In the genomic region with DNA sequence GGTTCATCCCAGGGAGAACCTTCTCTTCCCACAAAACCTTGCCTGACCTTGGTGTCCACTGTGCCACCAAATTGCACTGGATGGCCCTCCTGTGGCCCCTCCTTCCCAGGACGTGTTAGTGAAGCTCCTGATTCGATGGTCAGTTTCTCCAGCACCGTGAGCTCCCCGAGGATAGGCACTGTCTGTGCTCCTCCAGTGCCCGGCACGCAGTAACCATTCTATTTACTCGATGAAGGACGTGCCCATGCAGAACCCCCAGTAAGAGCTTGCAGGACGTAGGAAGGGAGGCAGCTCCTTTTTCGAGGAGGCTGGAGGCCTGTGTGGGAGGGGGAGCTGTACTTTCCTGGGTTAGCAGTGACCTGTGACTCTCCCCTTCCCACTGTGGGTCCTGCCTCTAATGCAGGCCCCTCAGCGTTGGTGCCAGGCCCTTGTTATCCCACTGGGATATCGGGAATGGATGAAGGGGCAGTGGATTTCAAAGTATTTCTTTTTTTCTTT, we compare ENCODE assay signal across 1 cellular context.
TF ChIP-seq lines count a peak whose summit lies in the region.

No MANE protein-coding gene starts in this region.

TF ChIP-seq in WTC11, 78 proteins besides CTCF, POLR2A, EP300 and RAD21 (continued from another document):
- TF ChIP-seq, protein P1, sequence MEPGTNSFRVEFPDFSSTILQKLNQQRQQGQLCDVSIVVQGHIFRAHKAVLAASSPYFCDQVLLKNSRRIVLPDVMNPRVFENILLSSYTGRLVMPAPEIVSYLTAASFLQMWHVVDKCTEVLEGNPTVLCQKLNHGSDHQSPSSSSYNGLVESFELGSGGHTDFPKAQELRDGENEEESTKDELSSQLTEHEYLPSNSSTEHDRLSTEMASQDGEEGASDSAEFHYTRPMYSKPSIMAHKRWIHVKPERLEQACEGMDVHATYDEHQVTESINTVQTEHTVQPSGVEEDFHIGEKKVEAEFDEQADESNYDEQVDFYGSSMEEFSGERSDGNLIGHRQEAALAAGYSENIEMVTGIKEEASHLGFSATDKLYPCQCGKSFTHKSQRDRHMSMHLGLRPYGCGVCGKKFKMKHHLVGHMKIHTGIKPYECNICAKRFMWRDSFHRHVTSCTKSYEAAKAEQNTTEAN (CRISPR knock-in tag; IDR thresholded peaks at IDR 0.05) = no peak
- TF ChIP-seq EMX1 (CRISPR knock-in tag; IDR thresholded peaks at IDR 0.05) = no peak
- TF ChIP-seq NR1H2 (CRISPR knock-in tag; IDR thresholded peaks at IDR 0.05) = no peak
- no peak for TF ChIP-seq SMAD3 (CRISPR knock-in tag; IDR thresholded peaks at IDR 0.05; ENCODE audit: borderline replicate concordance)
- TF ChIP-seq ESRRA (CRISPR knock-in tag; IDR thresholded peaks at IDR 0.05; ENCODE audit: borderline replicate concordance) = no peak
- TF ChIP-seq, protein P2, sequence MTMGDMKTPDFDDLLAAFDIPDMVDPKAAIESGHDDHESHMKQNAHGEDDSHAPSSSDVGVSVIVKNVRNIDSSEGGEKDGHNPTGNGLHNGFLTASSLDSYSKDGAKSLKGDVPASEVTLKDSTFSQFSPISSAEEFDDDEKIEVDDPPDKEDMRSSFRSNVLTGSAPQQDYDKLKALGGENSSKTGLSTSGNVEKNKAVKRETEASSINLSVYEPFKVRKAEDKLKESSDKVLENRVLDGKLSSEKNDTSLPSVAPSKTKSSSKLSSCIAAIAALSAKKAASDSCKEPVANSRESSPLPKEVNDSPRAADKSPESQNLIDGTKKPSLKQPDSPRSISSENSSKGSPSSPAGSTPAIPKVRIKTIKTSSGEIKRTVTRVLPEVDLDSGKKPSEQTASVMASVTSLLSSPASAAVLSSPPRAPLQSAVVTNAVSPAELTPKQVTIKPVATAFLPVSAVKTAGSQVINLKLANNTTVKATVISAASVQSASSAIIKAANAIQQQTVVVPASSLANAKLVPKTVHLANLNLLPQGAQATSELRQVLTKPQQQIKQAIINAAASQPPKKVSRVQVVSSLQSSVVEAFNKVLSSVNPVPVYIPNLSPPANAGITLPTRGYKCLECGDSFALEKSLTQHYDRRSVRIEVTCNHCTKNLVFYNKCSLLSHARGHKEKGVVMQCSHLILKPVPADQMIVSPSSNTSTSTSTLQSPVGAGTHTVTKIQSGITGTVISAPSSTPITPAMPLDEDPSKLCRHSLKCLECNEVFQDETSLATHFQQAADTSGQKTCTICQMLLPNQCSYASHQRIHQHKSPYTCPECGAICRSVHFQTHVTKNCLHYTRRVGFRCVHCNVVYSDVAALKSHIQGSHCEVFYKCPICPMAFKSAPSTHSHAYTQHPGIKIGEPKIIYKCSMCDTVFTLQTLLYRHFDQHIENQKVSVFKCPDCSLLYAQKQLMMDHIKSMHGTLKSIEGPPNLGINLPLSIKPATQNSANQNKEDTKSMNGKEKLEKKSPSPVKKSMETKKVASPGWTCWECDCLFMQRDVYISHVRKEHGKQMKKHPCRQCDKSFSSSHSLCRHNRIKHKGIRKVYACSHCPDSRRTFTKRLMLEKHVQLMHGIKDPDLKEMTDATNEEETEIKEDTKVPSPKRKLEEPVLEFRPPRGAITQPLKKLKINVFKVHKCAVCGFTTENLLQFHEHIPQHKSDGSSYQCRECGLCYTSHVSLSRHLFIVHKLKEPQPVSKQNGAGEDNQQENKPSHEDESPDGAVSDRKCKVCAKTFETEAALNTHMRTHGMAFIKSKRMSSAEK (CRISPR knock-in tag; IDR thresholded peaks at IDR 0.05; ENCODE audit: borderline replicate concordance) = no peak
- TF ChIP-seq TP53 (CRISPR knock-in tag; IDR thresholded peaks at IDR 0.05) = no peak
- TF ChIP-seq, protein P3, sequence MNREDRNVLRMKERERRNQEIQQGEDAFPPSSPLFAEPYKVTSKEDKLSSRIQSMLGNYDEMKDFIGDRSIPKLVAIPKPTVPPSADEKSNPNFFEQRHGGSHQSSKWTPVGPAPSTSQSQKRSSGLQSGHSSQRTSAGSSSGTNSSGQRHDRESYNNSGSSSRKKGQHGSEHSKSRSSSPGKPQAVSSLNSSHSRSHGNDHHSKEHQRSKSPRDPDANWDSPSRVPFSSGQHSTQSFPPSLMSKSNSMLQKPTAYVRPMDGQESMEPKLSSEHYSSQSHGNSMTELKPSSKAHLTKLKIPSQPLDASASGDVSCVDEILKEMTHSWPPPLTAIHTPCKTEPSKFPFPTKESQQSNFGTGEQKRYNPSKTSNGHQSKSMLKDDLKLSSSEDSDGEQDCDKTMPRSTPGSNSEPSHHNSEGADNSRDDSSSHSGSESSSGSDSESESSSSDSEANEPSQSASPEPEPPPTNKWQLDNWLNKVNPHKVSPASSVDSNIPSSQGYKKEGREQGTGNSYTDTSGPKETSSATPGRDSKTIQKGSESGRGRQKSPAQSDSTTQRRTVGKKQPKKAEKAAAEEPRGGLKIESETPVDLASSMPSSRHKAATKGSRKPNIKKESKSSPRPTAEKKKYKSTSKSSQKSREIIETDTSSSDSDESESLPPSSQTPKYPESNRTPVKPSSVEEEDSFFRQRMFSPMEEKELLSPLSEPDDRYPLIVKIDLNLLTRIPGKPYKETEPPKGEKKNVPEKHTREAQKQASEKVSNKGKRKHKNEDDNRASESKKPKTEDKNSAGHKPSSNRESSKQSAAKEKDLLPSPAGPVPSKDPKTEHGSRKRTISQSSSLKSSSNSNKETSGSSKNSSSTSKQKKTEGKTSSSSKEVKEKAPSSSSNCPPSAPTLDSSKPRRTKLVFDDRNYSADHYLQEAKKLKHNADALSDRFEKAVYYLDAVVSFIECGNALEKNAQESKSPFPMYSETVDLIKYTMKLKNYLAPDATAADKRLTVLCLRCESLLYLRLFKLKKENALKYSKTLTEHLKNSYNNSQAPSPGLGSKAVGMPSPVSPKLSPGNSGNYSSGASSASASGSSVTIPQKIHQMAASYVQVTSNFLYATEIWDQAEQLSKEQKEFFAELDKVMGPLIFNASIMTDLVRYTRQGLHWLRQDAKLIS (CRISPR knock-in tag; IDR thresholded peaks at IDR 0.05; ENCODE audit: borderline replicate concordance) = no peak
- no peak for TF ChIP-seq SOX15 (CRISPR knock-in tag; IDR thresholded peaks at IDR 0.05)
- TF ChIP-seq, protein P4, sequence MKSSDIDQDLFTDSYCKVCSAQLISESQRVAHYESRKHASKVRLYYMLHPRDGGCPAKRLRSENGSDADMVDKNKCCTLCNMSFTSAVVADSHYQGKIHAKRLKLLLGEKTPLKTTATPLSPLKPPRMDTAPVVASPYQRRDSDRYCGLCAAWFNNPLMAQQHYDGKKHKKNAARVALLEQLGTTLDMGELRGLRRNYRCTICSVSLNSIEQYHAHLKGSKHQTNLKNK (CRISPR knock-in tag; IDR thresholded peaks at IDR 0.05) = no peak
- no peak for TF ChIP-seq CREM (CRISPR knock-in tag; IDR thresholded peaks at IDR 0.05)
- TF ChIP-seq, protein P5, sequence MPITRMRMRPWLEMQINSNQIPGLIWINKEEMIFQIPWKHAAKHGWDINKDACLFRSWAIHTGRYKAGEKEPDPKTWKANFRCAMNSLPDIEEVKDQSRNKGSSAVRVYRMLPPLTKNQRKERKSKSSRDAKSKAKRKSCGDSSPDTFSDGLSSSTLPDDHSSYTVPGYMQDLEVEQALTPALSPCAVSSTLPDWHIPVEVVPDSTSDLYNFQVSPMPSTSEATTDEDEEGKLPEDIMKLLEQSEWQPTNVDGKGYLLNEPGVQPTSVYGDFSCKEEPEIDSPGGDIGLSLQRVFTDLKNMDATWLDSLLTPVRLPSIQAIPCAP (CRISPR knock-in tag; IDR thresholded peaks at IDR 0.05) = no peak
- no peak for TF ChIP-seq FOXK1 (CRISPR knock-in tag; IDR thresholded peaks at IDR 0.05)
- TF ChIP-seq JAZF1 (CRISPR knock-in tag; IDR thresholded peaks at IDR 0.05) = no peak
- no peak for TF ChIP-seq ZNF416 (CRISPR knock-in tag; IDR thresholded peaks at IDR 0.05)
